In the genomic region with DNA sequence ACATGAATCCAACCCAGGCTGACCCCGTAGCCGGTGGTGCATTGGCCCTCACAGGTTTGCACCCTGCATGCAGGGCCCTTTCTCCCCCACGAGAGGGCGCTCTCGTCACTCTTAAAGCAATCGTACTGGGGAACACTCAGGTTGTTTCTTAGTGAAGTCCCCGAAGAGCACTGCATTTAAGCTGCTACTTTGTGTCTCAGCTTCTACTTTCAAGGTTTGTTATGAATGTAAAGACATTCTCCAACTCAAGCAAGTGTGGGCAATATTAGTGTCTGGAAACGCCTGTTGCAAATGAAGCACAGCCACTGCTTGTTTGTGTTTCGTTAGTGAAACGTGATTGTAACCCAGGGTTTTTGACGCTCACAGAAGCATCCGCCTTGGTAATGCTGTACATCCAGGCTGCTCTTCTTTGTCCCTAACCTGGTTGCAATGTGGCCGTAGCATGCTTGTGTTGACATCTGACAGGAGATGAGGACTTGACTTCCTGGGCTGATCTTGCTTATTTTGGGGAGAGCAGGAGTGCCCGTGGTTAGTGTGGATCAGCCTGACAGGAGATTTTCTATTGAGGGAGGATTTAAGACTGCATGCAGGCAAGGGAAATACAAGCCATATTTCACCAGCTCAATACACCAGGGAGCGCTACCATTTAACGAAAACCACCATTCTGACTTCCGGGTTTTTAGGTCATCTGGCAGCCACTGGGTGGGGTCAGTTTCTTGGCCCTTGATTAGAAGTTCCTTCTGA, we compare ENCODE assay signal across 8 cellular contexts.
DNase-seq lines count a peak whose midpoint lies in the region; ATAC-seq and TF ChIP-seq lines count a peak whose summit lies in the region.

No MANE protein-coding gene starts in this region.

- no peaks in the 10 kb centered on the region for H3K4me1 ChIP-seq in ectodermal cell (ENCODE audit: control insufficient read depth, insufficient read depth, low read length)

- DNase-seq in CD4-positive, alpha-beta T cell, result peak; percentile 64 to 86 (median 74)
- DNase-seq in NCI-H526 (lab: John Stamatoyannopoulos, UW) (peak; percentile 77 to 89), medulla oblongata (ENCODE audit: extremely low spot score) (peak; percentile 91)
- DNase-seq in activated CD4-positive, alpha-beta memory T cell treated with anti-CD3 and anti-CD28 coated beads for 36 hours, result peak; percentile 87
- peak; percentile 74 for DNase-seq in stimulated activated CD8-positive, alpha-beta memory T cell treated with anti-CD3 and anti-CD28 coated beads, Interleukin-12 subunit alpha, Interleukin-12 subunit beta, amount 100 ng/mL, for 1 hour (ENCODE audit: low read depth)

- CTCF ChIA-PET in CD4-positive, alpha-beta T cell (lab: Charles Lee), result interaction anchor here (0.6 to 2.7 kb wide), 10 partner anchors 9 to 972 kb away, joined by 3 to 16 read pairs (median 3); no protein-coding TSS in a partner anchor
- CTCF ChIA-PET in activated CD4-positive, alpha-beta memory T cell treated with anti-CD3 and anti-CD28 coated beads for 36 hours (lab: Charles Lee), result interaction anchor here (0.7 to 1.9 kb wide), 22 partner anchors 8 to 989 kb away, joined by 3 to 9 read pairs (median 4); no protein-coding TSS in a partner anchor

- intact Hi-C loops in CD4-positive, alpha-beta T cell (cut with DNase I, micrococcal nuclease), result loop anchor here (1.0 to 10.0 kb wide), 12 partner anchors 160 to 1960 kb away; no protein-coding TSS in a partner anchor
- intact Hi-C loops in activated CD4-positive, alpha-beta memory T cell treated with anti-CD3 and anti-CD28 coated beads for 36 hours (cut with micrococcal nuclease), result loop anchor here (1.0 to 10.0 kb wide), 10 partner anchors 140 to 1960 kb away; no protein-coding TSS in a partner anchor

- peak overlapping the region; percentile 67 for H3K27ac Mint-ChIP-seq in CD4-positive, alpha-beta T cell
- H3K27ac Mint-ChIP-seq in activated CD4-positive, alpha-beta memory T cell treated with anti-CD3 and anti-CD28 coated beads for 36 hours, result peak overlapping the region; percentile 58

- TF ChIP-seq CTCF in CD4-positive, alpha-beta T cell (IDR thresholded peaks at IDR 0.05), result peak; percentile 90

- H3K27ac ChIP-seq in CD4-positive, alpha-beta T cell (ENCODE audit: low read depth, low read length), result no peak overlapping the region
- H3K27ac ChIP-seq in ectodermal cell (ENCODE audit: insufficient read depth, low read depth, low read length, poor library complexity, severe bottlenecking), result peak overlapping the region; percentile 36

- peak overlapping the region; percentile 85 for H3K4me3 Mint-ChIP-seq in CD4-positive, alpha-beta T cell
- H3K4me3 Mint-ChIP-seq in activated CD4-positive, alpha-beta memory T cell treated with anti-CD3 and anti-CD28 coated beads for 36 hours, result peak overlapping the region; percentile 74

- no peaks in the 10 kb centered on the region for H3K36me3 ChIP-seq in ectodermal cell (ENCODE audit: control insufficient read depth, insufficient read depth, low read length)

- no peak overlapping the region for H3K4me3 ChIP-seq in ectodermal cell (ENCODE audit: insufficient read depth, low read depth, low read length)

- peak; percentile 93 for ATAC-seq in CD4-positive, alpha-beta T cell (ENCODE audit: poor library complexity)
- ATAC-seq in GM19397 (IDR thresholded peaks at IDR 0.05; ENCODE audit: unreplicated experiment), result peak; percentile 95
- peak; percentile 94 for ATAC-seq in HG03521 (IDR thresholded peaks at IDR 0.05; ENCODE audit: unreplicated experiment)

- POLR2A ChIA-PET in CD4-positive, alpha-beta T cell (lab: Charles Lee), result interaction anchor here (0.6 to 1.1 kb wide), 5 partner anchors 8 to 1613 kb away, joined by 3 to 5 read pairs (median 3); no protein-coding TSS in a partner anchor
- POLR2A ChIA-PET in activated CD4-positive, alpha-beta memory T cell treated with anti-CD3 and anti-CD28 coated beads for 36 hours (lab: Charles Lee), result interaction anchor here (0.9 to 1.0 kb wide), 2 partner anchors 106 to 113 kb away, joined by 3 read pairs; no protein-coding TSS in a partner anchor

- H3K9me3 ChIP-seq in CD4-positive, alpha-beta T cell (ENCODE audit: control insufficient read depth, low read length), result no peaks in the 10 kb centered on the region
- no peaks in the 10 kb centered on the region for H3K9me3 ChIP-seq in ectodermal cell (ENCODE audit: control insufficient read depth, low read length)

- 46% methylated on average over 17 of the region's 17 CpGs for WGBS in ectodermal cell, 2 experiments

- peaks cover 5% of the 10 kb centered on the region for H3K27me3 Mint-ChIP-seq in CD4-positive, alpha-beta T cell
- H3K27me3 Mint-ChIP-seq in activated CD4-positive, alpha-beta memory T cell treated with anti-CD3 and anti-CD28 coated beads for 36 hours, result no peaks in the 10 kb centered on the region

- H3K36me3 Mint-ChIP-seq in CD4-positive, alpha-beta T cell (ENCODE audit: low read depth), result no peaks in the 10 kb centered on the region
- no peaks in the 10 kb centered on the region for H3K36me3 Mint-ChIP-seq in activated CD4-positive, alpha-beta memory T cell treated with anti-CD3 and anti-CD28 coated beads for 36 hours

- H3K4me1 Mint-ChIP-seq in CD4-positive, alpha-beta T cell (ENCODE audit: low read depth), result peaks cover 12% of the 10 kb centered on the region
- peaks cover 2% of the 10 kb centered on the region for H3K4me1 Mint-ChIP-seq in activated CD4-positive, alpha-beta memory T cell treated with anti-CD3 and anti-CD28 coated beads for 36 hours (ENCODE audit: low read depth)

- no peaks in the 10 kb centered on the region for H3K27me3 ChIP-seq in CD4-positive, alpha-beta T cell (ENCODE audit: control insufficient read depth, insufficient read depth, low read length)
- no peaks in the 10 kb centered on the region for H3K27me3 ChIP-seq in ectodermal cell (ENCODE audit: control insufficient read depth, insufficient read depth, low read length, poor library complexity, severe bottlenecking)

- no peaks in the 10 kb centered on the region for H3K9me3 Mint-ChIP-seq in CD4-positive, alpha-beta T cell
- no peaks in the 10 kb centered on the region for H3K9me3 Mint-ChIP-seq in activated CD4-positive, alpha-beta memory T cell treated with anti-CD3 and anti-CD28 coated beads for 36 hours
